Comparison of ENCODE assay signal across 1 cellular context in the genomic region with DNA sequence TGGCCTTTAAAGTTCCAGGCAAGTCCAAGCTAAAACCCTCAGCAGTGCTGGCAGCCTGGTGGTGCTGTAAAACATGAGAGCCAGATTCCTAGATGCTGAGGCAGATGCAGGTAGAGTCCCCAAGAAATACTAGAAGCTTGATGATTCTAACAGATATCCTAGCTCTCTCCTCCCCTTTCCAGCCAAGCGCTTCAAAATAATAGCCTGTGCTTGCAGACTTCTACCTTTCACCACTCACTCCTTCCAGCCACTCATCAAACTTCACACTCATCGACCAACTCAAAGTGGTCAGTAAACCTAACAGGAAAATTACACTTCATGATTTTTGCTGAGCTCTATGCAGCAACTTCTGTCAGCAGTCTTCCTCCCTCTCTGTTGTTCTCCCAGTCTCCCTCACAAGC.
A peak's percentile ranks its signal among the peaks of the same experiment; 100 is the strongest.
TF ChIP-seq lines count a peak whose summit lies in the region.

No MANE protein-coding gene starts in this region.

TF ChIP-seq in K562, 482 proteins besides CTCF, POLR2A, EP300 and RAD21 (continued from another document):
- peak; percentile 37; the same call in 1 of the 2 replicates for TF ChIP-seq CTBP1 (IDR thresholded peaks at IDR 0.05; ENCODE audit: borderline replicate concordance)
- TF ChIP-seq NFE2 (IDR thresholded peaks at IDR 0.05; ENCODE audit: low read depth): no peak
- TF ChIP-seq HMG20B (CRISPR knock-in tag; IDR thresholded peaks at IDR 0.05): no peak
- no peak for TF ChIP-seq HNRNPK (IDR thresholded peaks at IDR 0.05; ENCODE audit: low read depth, low read length, poor library complexity, severe bottlenecking)
- TF ChIP-seq SP1 (CRISPR knock-in tag; IDR thresholded peaks at IDR 0.05): no peak
- no peak for TF ChIP-seq SIX5 (IDR thresholded peaks at IDR 0.05; ENCODE audit: borderline replicate concordance in 1 of 2, insufficient read depth in 1 of 2, low read depth in 1 of 2, low read length in 2 of 2)
- TF ChIP-seq, protein P1, sequence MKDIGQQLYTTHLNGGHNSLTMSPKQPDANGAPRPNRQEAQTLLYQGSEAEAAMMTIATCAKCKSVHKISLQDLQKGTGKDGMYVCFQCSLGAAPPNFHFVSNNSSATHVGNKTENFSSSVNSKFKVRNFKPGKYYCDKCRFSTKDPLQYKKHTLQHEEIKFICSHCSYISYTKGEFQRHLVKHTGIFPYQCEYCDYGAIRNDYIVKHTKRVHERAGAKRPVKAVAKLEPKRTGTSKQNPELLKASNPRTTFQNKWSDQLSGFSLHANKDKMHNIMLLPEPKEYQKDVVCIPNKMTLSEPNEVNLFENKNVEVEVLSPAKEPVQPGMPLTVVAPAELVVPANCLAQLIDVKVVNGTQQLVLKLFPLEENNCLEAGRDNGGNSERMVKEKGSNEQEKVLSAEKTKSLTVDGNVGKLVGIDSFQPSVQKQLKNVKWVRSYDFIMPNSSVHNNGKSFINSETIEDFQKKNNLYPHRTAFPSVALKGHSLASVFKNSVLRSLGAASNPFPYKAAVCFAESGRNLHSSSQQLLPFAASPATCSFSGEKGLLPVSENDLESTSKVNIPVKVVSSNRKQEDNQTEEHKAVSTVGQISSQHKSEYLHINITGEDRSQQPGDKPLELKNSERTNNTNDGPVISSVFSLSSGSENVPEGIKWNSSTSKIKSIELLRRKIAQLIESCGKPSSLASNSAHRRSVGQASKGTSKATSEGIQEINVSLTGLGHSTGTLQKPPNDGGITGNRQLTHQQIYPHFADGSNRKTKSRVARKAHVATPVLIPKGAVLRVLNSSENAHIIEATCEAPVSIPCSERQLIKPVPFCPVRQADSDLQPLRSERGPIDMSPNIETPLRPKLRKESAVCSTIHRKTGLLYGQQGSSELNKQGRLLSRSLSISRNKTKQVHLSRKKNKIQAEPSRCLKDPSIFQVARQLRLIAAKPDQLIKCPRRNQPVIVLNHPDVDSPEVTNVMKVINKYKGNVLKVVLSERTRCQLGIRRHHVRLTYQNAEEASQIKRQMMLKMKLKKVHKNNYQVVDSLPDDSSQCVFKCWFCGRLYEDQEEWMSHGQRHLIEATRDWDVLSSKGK (CRISPR knock-in tag; IDR thresholded peaks at IDR 0.05): no peak
- peak; percentile 67; the same call in 1 of the 2 replicates for TF ChIP-seq BCOR (IDR thresholded peaks at IDR 0.05)
- TF ChIP-seq PURB (CRISPR knock-in tag; IDR thresholded peaks at IDR 0.05; ENCODE audit: low read depth): no peak
- TF ChIP-seq SMAD3 (CRISPR knock-in tag; conservative IDR thresholded peaks at IDR 0.05): no peak
- TF ChIP-seq GABPA (tag; conservative IDR thresholded peaks at IDR 0.05; ENCODE audit: low read depth): no peak
- TF ChIP-seq MIER1 (IDR thresholded peaks at IDR 0.05; ENCODE audit: low read depth): 0 out of 2 replicates have a peak, but pooled peaks have one; percentile 55
- TF ChIP-seq, protein P2, sequence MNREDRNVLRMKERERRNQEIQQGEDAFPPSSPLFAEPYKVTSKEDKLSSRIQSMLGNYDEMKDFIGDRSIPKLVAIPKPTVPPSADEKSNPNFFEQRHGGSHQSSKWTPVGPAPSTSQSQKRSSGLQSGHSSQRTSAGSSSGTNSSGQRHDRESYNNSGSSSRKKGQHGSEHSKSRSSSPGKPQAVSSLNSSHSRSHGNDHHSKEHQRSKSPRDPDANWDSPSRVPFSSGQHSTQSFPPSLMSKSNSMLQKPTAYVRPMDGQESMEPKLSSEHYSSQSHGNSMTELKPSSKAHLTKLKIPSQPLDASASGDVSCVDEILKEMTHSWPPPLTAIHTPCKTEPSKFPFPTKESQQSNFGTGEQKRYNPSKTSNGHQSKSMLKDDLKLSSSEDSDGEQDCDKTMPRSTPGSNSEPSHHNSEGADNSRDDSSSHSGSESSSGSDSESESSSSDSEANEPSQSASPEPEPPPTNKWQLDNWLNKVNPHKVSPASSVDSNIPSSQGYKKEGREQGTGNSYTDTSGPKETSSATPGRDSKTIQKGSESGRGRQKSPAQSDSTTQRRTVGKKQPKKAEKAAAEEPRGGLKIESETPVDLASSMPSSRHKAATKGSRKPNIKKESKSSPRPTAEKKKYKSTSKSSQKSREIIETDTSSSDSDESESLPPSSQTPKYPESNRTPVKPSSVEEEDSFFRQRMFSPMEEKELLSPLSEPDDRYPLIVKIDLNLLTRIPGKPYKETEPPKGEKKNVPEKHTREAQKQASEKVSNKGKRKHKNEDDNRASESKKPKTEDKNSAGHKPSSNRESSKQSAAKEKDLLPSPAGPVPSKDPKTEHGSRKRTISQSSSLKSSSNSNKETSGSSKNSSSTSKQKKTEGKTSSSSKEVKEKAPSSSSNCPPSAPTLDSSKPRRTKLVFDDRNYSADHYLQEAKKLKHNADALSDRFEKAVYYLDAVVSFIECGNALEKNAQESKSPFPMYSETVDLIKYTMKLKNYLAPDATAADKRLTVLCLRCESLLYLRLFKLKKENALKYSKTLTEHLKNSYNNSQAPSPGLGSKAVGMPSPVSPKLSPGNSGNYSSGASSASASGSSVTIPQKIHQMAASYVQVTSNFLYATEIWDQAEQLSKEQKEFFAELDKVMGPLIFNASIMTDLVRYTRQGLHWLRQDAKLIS (CRISPR knock-in tag; IDR thresholded peaks at IDR 0.05): peak; percentile 53; the same call in 1 of the 2 replicates
- TF ChIP-seq, protein P3, sequence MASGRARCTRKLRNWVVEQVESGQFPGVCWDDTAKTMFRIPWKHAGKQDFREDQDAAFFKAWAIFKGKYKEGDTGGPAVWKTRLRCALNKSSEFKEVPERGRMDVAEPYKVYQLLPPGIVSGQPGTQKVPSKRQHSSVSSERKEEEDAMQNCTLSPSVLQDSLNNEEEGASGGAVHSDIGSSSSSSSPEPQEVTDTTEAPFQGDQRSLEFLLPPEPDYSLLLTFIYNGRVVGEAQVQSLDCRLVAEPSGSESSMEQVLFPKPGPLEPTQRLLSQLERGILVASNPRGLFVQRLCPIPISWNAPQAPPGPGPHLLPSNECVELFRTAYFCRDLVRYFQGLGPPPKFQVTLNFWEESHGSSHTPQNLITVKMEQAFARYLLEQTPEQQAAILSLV (tag; IDR thresholded peaks at IDR 0.05): no peak
- TF ChIP-seq PTRF (tag; IDR thresholded peaks at IDR 0.05): no peak
- TF ChIP-seq ZFP30 (CRISPR knock-in tag; IDR thresholded peaks at IDR 0.05; ENCODE audit: borderline replicate concordance): no peak
- no peak for TF ChIP-seq SIN3A (IDR thresholded peaks at IDR 0.05; ENCODE audit: borderline replicate concordance in 2 of 2, control insufficient read depth in 1 of 2, low read depth in 2 of 2, low read length in 2 of 2)
